Comparison of ENCODE assay signal across 34 cellular contexts in genomic region chr20:3068075-3068474, GRCh38. TPM values are rescaled to one million over a fixed set of nuclear protein-coding genes. Genes with fewer than 3 reads are reported as not detected.
A peak's percentile ranks its signal among the peaks of the same experiment; 100 is the strongest.
DNase-seq lines count a peak whose midpoint lies in the region; ATAC-seq and TF ChIP-seq lines count a peak whose summit lies in the region.
"Had no signal": no experiment of that assay in that cellular context is flagged by ENCODE, and none has a peak within 500 bp of the region (broad histone marks: within the 10 kb centered on the region; RNA-seq: fewer than 3 reads in every experiment).

No MANE protein-coding gene starts in this region.

- peak overlapping the region; percentile 68 for H3K27ac ChIP-seq in PC-9
- H3K27ac ChIP-seq: C4-2B, colonic mucosa, hepatocyte, KMS-11, thoracic aorta, VCaP had no signal

- CTCF ChIA-PET in PC-9 (lab: Charles Lee) (no interaction called here), MCF 10A (lab: Yijun Ruan, JAX) (interaction anchor here (0.7 to 1.6 kb wide), 3 partner anchors 10 to 786 kb away, joined by 3 read pairs; no protein-coding TSS in a partner anchor)

- H3K36me3 Mint-ChIP-seq in MCF 10A (ENCODE audit: insufficient read depth, unreplicated experiment), result no peaks in the 10 kb centered on the region
- H3K36me3 Mint-ChIP-seq in activated T-helper 17 cell treated with anti-CD3 and anti-CD28 coated beads, Interleukin-2, amount 50 U/mL, for 72 hours (ENCODE audit: low read depth), result no peaks in the 10 kb centered on the region
- H3K36me3 Mint-ChIP-seq: activated CD8-positive, alpha-beta memory T cell treated with anti-CD3 and anti-CD28 coated beads, Interleukin-2, amount 10 ng/mL, durations not matched to agents 7 days and 5 days; mesothelial cell of epicardium; natural killer cell treated with Interleukin-12 subunit alpha and Interleukin-12 subunit beta and Interleukin-15 and Interleukin-18, amount 100 ng/mL, for 72 hours; stimulated activated naive B cell treated with anti-CD40 and anti-IgM and Interleukin-4, amounts not matched to agents 10 μg/mL and 1 μg/mL and 100 μg/mL, for 72 hours had no signal

- no peaks in the 10 kb centered on the region for H3K79me2 ChIP-seq in PC-9 (ENCODE audit: low read depth)
- H3K79me2 ChIP-seq: hepatocyte had no signal

- DNase-seq in GM12865 (ENCODE audit: low read depth), result peak; percentile 67
- no peak for DNase-seq in PC-9
- DNase-seq in posterior vena cava (ENCODE audit: low spot score), result peak; percentile 37
- DNase-seq in MCF 10A (ENCODE audit: unreplicated experiment), result no peak
- no peak for DNase-seq in NCI-H2081 treated with DMSO at 0.1 percent for 48 hours (lab: John Stamatoyannopoulos, UW)
- DNase-seq: ACHN; activated CD4-positive, alpha-beta T cell treated with anti-CD3 and anti-CD28 coated beads, Interleukin-2, amount 10 ng/mL, durations not matched to agents 7 days and 5 days; activated CD8-positive, alpha-beta memory T cell treated with anti-CD3 and anti-CD28 coated beads, Interleukin-2, amount 10 ng/mL, durations not matched to agents 7 days and 5 days; activated naive CD4-positive, alpha-beta T cell treated with anti-CD3 and anti-CD28 coated beads, Interleukin-2, amount 50 U/mL, for 16 hours; colonic mucosa; effector memory CD8-positive, alpha-beta T cell; NCI-H187; NCI-H2227 treated with DMSO at 0.1 percent for 48 hours; NCI-H82; stimulated activated CD4-positive, alpha-beta T cell treated with anti-CD3 and anti-CD28 coated beads, Interleukin-4, amount 100 ng/mL, for 1 hour; stimulated activated naive B cell treated with anti-CD40 and anti-IgM and Interleukin-4, amounts not matched to agents 10 μg/mL and 1 μg/mL and 100 μg/mL, for 72 hours had no signal

- no peaks in the 10 kb centered on the region for H3K9me2 ChIP-seq in PC-9 (ENCODE audit: insufficient read depth)

- peaks cover 11% of the 10 kb centered on the region for H3K4me1 Mint-ChIP-seq in MCF 10A (ENCODE audit: insufficient read depth, unreplicated experiment)
- peaks cover 13% of the 10 kb centered on the region for H3K4me1 Mint-ChIP-seq in activated T-helper 17 cell treated with anti-CD3 and anti-CD28 coated beads, Interleukin-2, amount 50 U/mL, for 72 hours

- intact Hi-C loops in PC-9 (cut with micrococcal nuclease; ENCODE audit: unreplicated experiment), result no loop called here
- intact Hi-C loops in posterior vena cava (cut with DNase I), result no loop called here
- intact Hi-C loops in MCF 10A (cut with micrococcal nuclease), result no loop called here

- H3K4me2 ChIP-seq in PC-9, result no peak overlapping the region
- H3K4me2 ChIP-seq: hepatocyte, KMS-11 had no signal

- no peaks in the 10 kb centered on the region for H4K20me1 ChIP-seq in PC-9 (ENCODE audit: insufficient read depth)

- H3K27me3 Mint-ChIP-seq in MCF 10A (ENCODE audit: insufficient read depth, unreplicated experiment), result no peaks in the 10 kb centered on the region
- no peaks in the 10 kb centered on the region for H3K27me3 Mint-ChIP-seq in activated T-helper 17 cell treated with anti-CD3 and anti-CD28 coated beads, Interleukin-2, amount 50 U/mL, for 72 hours

- H3K9me3 ChIP-seq in PC-9 (ENCODE audit: insufficient read depth, low read depth), result no peaks in the 10 kb centered on the region
- H3K9me3 ChIP-seq: colonic mucosa, HAP-1, thoracic aorta had no signal

- ATAC-seq in GM21723 (IDR thresholded peaks at IDR 0.05; ENCODE audit: unreplicated experiment) (peak; percentile 61), HG03469 (IDR thresholded peaks at IDR 0.05; ENCODE audit: unreplicated experiment) (no peak)
- ATAC-seq in activated T-helper 17 cell treated with anti-CD3 and anti-CD28 coated beads, Interleukin-2, amount 50 U/mL, for 72 hours (replicated peaks), result no peak
- ATAC-seq: activated CD8-positive, alpha-beta memory T cell treated with anti-CD3 and anti-CD28 coated beads, Interleukin-2, amount 10 ng/mL, durations not matched to agents 7 days and 5 days; effector memory CD8-positive, alpha-beta T cell; natural killer cell treated with Interleukin-12 subunit alpha and Interleukin-12 subunit beta and Interleukin-15 and Interleukin-18, amount 100 ng/mL, for 72 hours; Right ventricle myocardium inferior had no signal

- H3K27ac Mint-ChIP-seq in MCF 10A (ENCODE audit: low read depth, unreplicated experiment), result no peak overlapping the region
- H3K27ac Mint-ChIP-seq in activated T-helper 17 cell treated with anti-CD3 and anti-CD28 coated beads, Interleukin-2, amount 50 U/mL, for 72 hours, result no peak overlapping the region
- H3K27ac Mint-ChIP-seq: activated CD4-positive, alpha-beta T cell treated with anti-CD3 and anti-CD28 coated beads, Interleukin-2, amount 10 ng/mL, durations not matched to agents 7 days and 5 days; activated CD8-positive, alpha-beta memory T cell treated with anti-CD3 and anti-CD28 coated beads, Interleukin-2, amount 10 ng/mL, durations not matched to agents 7 days and 5 days; mesothelial cell of epicardium; natural killer cell treated with Interleukin-12 subunit alpha and Interleukin-12 subunit beta and Interleukin-15 and Interleukin-18, amount 100 ng/mL, for 72 hours; stimulated activated naive B cell treated with anti-CD40 and anti-IgM and Interleukin-4, amounts not matched to agents 10 μg/mL and 1 μg/mL and 100 μg/mL, for 72 hours; T-helper 2 cell treated with Interferon-gamma antibody and Interleukin-4, amounts not matched to agents 5 μg/mL and 100 μg/mL, for 36 hours had no signal

- TF ChIP-seq CTCF in GM12865 (IDR thresholded peaks at IDR 0.05; ENCODE audit: insufficient read depth, low read depth, low read length, missing control alignments) (no peak), PC-9 (conservative IDR thresholded peaks at IDR 0.05) (no peak), MCF 10A (IDR thresholded peaks at IDR 0.05; ENCODE audit: unreplicated experiment) (no peak)

- no peak overlapping the region for H2AFZ ChIP-seq in PC-9
- H2AFZ ChIP-seq: hepatocyte had no signal

- H3K27me3 ChIP-seq in PC-9 (ENCODE audit: insufficient read depth, low read depth), result no peaks in the 10 kb centered on the region

- no peaks in the 10 kb centered on the region for H3K36me3 ChIP-seq in PC-9 (ENCODE audit: low read depth)
- H3K36me3 ChIP-seq: colonic mucosa, HAP-1, thoracic aorta had no signal

- no peaks in the 10 kb centered on the region for H3K9me3 Mint-ChIP-seq in MCF 10A (ENCODE audit: unreplicated experiment)
- no peaks in the 10 kb centered on the region for H3K9me3 Mint-ChIP-seq in activated T-helper 17 cell treated with anti-CD3 and anti-CD28 coated beads, Interleukin-2, amount 50 U/mL, for 72 hours
- H3K9me3 Mint-ChIP-seq: activated CD4-positive, alpha-beta T cell treated with anti-CD3 and anti-CD28 coated beads, Interleukin-2, amount 10 ng/mL, durations not matched to agents 7 days and 5 days; effector memory CD8-positive, alpha-beta T cell; mesothelial cell of epicardium; natural killer cell treated with Interleukin-12 subunit alpha and Interleukin-12 subunit beta and Interleukin-15 and Interleukin-18, amount 100 ng/mL, for 72 hours; stimulated activated naive B cell treated with anti-CD40 and anti-IgM and Interleukin-4, amounts not matched to agents 10 μg/mL and 1 μg/mL and 100 μg/mL, for 72 hours; T-helper 2 cell treated with Interferon-gamma antibody and Interleukin-4, amounts not matched to agents 5 μg/mL and 100 μg/mL, for 36 hours had no signal

- peaks cover 47% of the 10 kb centered on the region for H3K4me1 ChIP-seq in PC-9 (replicated peaks; ENCODE audit: insufficient read depth)

- BruUV-seq in PC-9 (replicated peaks; lab: Mats Ljungman, UMichigan), result no TSS peak
- no TSS peak for BruUV-seq in MCF 10A (replicated peaks; lab: Mats Ljungman, UMichigan)

- no peak overlapping the region for H3K4me3 Mint-ChIP-seq in MCF 10A (ENCODE audit: unreplicated experiment)
- no peak overlapping the region for H3K4me3 Mint-ChIP-seq in activated T-helper 17 cell treated with anti-CD3 and anti-CD28 coated beads, Interleukin-2, amount 50 U/mL, for 72 hours
- H3K4me3 Mint-ChIP-seq: activated CD4-positive, alpha-beta T cell treated with anti-CD3 and anti-CD28 coated beads, Interleukin-2, amount 10 ng/mL, durations not matched to agents 7 days and 5 days; activated CD8-positive, alpha-beta memory T cell treated with anti-CD3 and anti-CD28 coated beads, Interleukin-2, amount 10 ng/mL, durations not matched to agents 7 days and 5 days; effector memory CD8-positive, alpha-beta T cell; mesothelial cell of epicardium; natural killer cell treated with Interleukin-12 subunit alpha and Interleukin-12 subunit beta and Interleukin-15 and Interleukin-18, amount 100 ng/mL, for 72 hours; stimulated activated naive B cell treated with anti-CD40 and anti-IgM and Interleukin-4, amounts not matched to agents 10 μg/mL and 1 μg/mL and 100 μg/mL, for 72 hours; T-helper 2 cell treated with Interferon-gamma antibody and Interleukin-4, amounts not matched to agents 5 μg/mL and 100 μg/mL, for 36 hours had no signal

- POLR2A ChIA-PET in PC-9 (lab: Charles Lee; ENCODE audit: unreplicated experiment) (interaction anchor here (0.6 kb wide), 1 partner anchor 11 kb away, joined by 4 read pairs; no protein-coding TSS in a partner anchor), MCF 10A (lab: Yijun Ruan, JAX) (interaction anchor here (0.9 kb wide), 1 partner anchor 42 kb away, joined by 3 read pairs; no protein-coding TSS in a partner anchor)

- H3K4me3 ChIP-seq in GM12865 (ENCODE audit: low read depth, low read length) (no peak overlapping the region), PC-9 (no peak overlapping the region)
- H3K4me3 ChIP-seq: colonic mucosa, HAP-1, hepatocyte, thoracic aorta had no signal

- H3F3A ChIP-seq in PC-9 (ENCODE audit: insufficient read depth, low read depth), result peaks cover 46% of the 10 kb centered on the region

RNA-seq across cellular contexts. Expression of gene OXT, which starts 3.3 kb away (rescaled TPM):
- not detected in 2 replicates for total RNA-seq in PC-9 (2021)
- total RNA-seq in posterior vena cava, result not detected
- not detected in 2 replicates for total RNA-seq in MCF 10A (2022)
- total RNA-seq in activated T-helper 17 cell treated with anti-CD3 and anti-CD28 coated beads, Interleukin-2, amount 50 U/mL, for 72 hours, result not detected
- total RNA-seq: activated CD4-positive, alpha-beta T cell treated with anti-CD3 and anti-CD28 coated beads, Interleukin-2, amount 10 ng/mL, durations not matched to agents 7 days and 5 days; activated CD8-positive, alpha-beta memory T cell treated with anti-CD3 and anti-CD28 coated beads, Interleukin-2, amount 10 ng/mL, durations not matched to agents 7 days and 5 days; bronchial epithelial cell; colonic mucosa; frontal cortex; hepatocyte; HT1080; mesothelial cell of epicardium; natural killer cell treated with Interleukin-12 subunit alpha and Interleukin-12 subunit beta and Interleukin-15 and Interleukin-18, amount 100 ng/mL, for 72 hours; osteoblast; thoracic aorta had no signal

RNA-seq across cellular contexts. Expression of gene AVP, which starts 16.4 kb away (rescaled TPM):
- not detected in 2 replicates for total RNA-seq in PC-9 (2021)
- not detected for total RNA-seq in posterior vena cava
- not detected in 2 replicates for total RNA-seq in MCF 10A (2022)
- total RNA-seq in activated T-helper 17 cell treated with anti-CD3 and anti-CD28 coated beads, Interleukin-2, amount 50 U/mL, for 72 hours, result not detected
- total RNA-seq: activated CD4-positive, alpha-beta T cell treated with anti-CD3 and anti-CD28 coated beads, Interleukin-2, amount 10 ng/mL, durations not matched to agents 7 days and 5 days; activated CD8-positive, alpha-beta memory T cell treated with anti-CD3 and anti-CD28 coated beads, Interleukin-2, amount 10 ng/mL, durations not matched to agents 7 days and 5 days; bronchial epithelial cell; colonic mucosa; frontal cortex; HT1080; left lobe of liver; mesothelial cell of epicardium; natural killer cell treated with Interleukin-12 subunit alpha and Interleukin-12 subunit beta and Interleukin-15 and Interleukin-18, amount 100 ng/mL, for 72 hours; osteoblast; thoracic aorta had no signal

RNA-seq across cellular contexts. Expression of gene MRPS26, which starts 22.2 kb away (rescaled TPM):
- total RNA-seq in PC-9 (2021) (58.3 and 84.9 TPM in 2 replicates), posterior vena cava (10 to 100 TPM; 22.4 to 26.2 TPM), MCF 10A (2022) (62.6 and 68.4 TPM in 2 replicates)
- 10 to 100 TPM; 52.9 to 66.4 TPM for total RNA-seq in activated T-helper 17 cell treated with anti-CD3 and anti-CD28 coated beads, Interleukin-2, amount 50 U/mL, for 72 hours

RNA-seq across cellular contexts. Expression of gene GNRH2, which starts 24.7 kb away (rescaled TPM):
- total RNA-seq in PC-9 (2021), result 0.65 and 1.1 TPM in 2 replicates
- under 1 TPM in 1 of 2 donors, not detected in 1; 0.43 TPM for total RNA-seq in posterior vena cava
- total RNA-seq in MCF 10A (2022), result 0.88 and 1.0 TPM in 2 replicates
- 10 to 100 TPM in 1 of 2 donors, under 1 TPM in 1; 0.61 to 13.7 TPM for total RNA-seq in activated T-helper 17 cell treated with anti-CD3 and anti-CD28 coated beads, Interleukin-2, amount 50 U/mL, for 72 hours
- total RNA-seq: colonic mucosa, frontal cortex, HT1080, osteoblast, Right ventricle myocardium inferior, thoracic aorta had no signal

Comparison
In these comparisons a context has a peak if more than half of its experiments do, and no peak if none do; other contexts are left out.
1. DNase-seq: peak in GM12865 (single experiment) and posterior vena cava (single experiment); none in PC-9 (0 of 2), MCF 10A (single experiment) and NCI-H2081 treated with DMSO at 0.1 percent for 48 hours (single experiment).